ENCODE assay signal across 8 cellular contexts in genomic region chr1:15741183-15741850, GRCh38. TPM values are rescaled to one million over a fixed set of nuclear protein-coding genes. Genes with fewer than 3 reads are reported as not detected.
DNase-seq lines count a peak whose midpoint lies in the region; ATAC-seq lines count a peak whose summit lies in the region.

No MANE protein-coding gene starts in this region.

- no peak overlapping the region for H3K4me3 Mint-ChIP-seq in activated CD4-positive, alpha-beta memory T cell treated with anti-CD3 and anti-CD28 coated beads for 36 hours

- intact Hi-C loops in activated CD4-positive, alpha-beta memory T cell treated with anti-CD3 and anti-CD28 coated beads for 36 hours (cut with micrococcal nuclease): loop anchor here (1.0 kb wide), 1 partner anchor 146 kb away; no protein-coding TSS in a partner anchor

- no peaks in the 10 kb centered on the region for H3K27me3 Mint-ChIP-seq in activated CD4-positive, alpha-beta memory T cell treated with anti-CD3 and anti-CD28 coated beads for 36 hours

- H3K36me3 Mint-ChIP-seq in activated CD4-positive, alpha-beta memory T cell treated with anti-CD3 and anti-CD28 coated beads for 36 hours: no peaks in the 10 kb centered on the region

- DNase-seq in DMS79 treated with DMSO at 0.1 percent for 48 hours (lab: John Stamatoyannopoulos, UW): peak; percentile 86
- DNase-seq in NCI-H748 (lab: John Stamatoyannopoulos, UW; ENCODE audit: unreplicated experiment): peak; percentile 84
- peak; percentile 85 for DNase-seq in activated CD4-positive, alpha-beta memory T cell treated with anti-CD3 and anti-CD28 coated beads for 36 hours
- DNase-seq in effector CD8-positive, alpha-beta T cell (lab: John Stamatoyannopoulos, UW): peak; percentile 43
- DNase-seq in mesenteric fat pad (ENCODE audit: low spot score): peak; percentile 93
- DNase-seq in stimulated activated CD8-positive, alpha-beta memory T cell treated with anti-CD3 and anti-CD28 coated beads, Interleukin-15, amount 100 ng/mL, for 48 hours (ENCODE audit: low read depth in 2 of 2): peak; percentile 37 to 42

- no peak overlapping the region for H3K27ac Mint-ChIP-seq in activated CD4-positive, alpha-beta memory T cell treated with anti-CD3 and anti-CD28 coated beads for 36 hours

- CTCF ChIA-PET in activated CD4-positive, alpha-beta memory T cell treated with anti-CD3 and anti-CD28 coated beads for 36 hours (lab: Charles Lee): interaction anchor here (0.6 to 1.6 kb wide), 14 partner anchors 8 to 872 kb away, joined by 3 to 9 read pairs (median 3); partner anchors contain the start of genes AGMAT and NBPF1

- no peaks in the 10 kb centered on the region for H3K9me3 Mint-ChIP-seq in activated CD4-positive, alpha-beta memory T cell treated with anti-CD3 and anti-CD28 coated beads for 36 hours

- peak; percentile 65 for ATAC-seq in HG03175 (IDR thresholded peaks at IDR 0.05; ENCODE audit: unreplicated experiment)
- ATAC-seq in HG02763 (IDR thresholded peaks at IDR 0.05; ENCODE audit: unreplicated experiment): no peak

- peaks cover 5% of the 10 kb centered on the region for H3K4me1 Mint-ChIP-seq in activated CD4-positive, alpha-beta memory T cell treated with anti-CD3 and anti-CD28 coated beads for 36 hours (ENCODE audit: low read depth)

- POLR2A ChIA-PET in activated CD4-positive, alpha-beta memory T cell treated with anti-CD3 and anti-CD28 coated beads for 36 hours (lab: Charles Lee): no interaction called here

RNA-seq across cellular contexts. Expression of gene TMEM82, which starts 1.0 kb away (rescaled TPM):
- not detected for total RNA-seq in activated CD4-positive, alpha-beta memory T cell treated with anti-CD3 and anti-CD28 coated beads for 36 hours
- total RNA-seq in mesenteric fat pad: not detected

RNA-seq across cellular contexts. Expression of gene SLC25A34, which starts 5.3 kb away (rescaled TPM):
- total RNA-seq in activated CD4-positive, alpha-beta memory T cell treated with anti-CD3 and anti-CD28 coated beads for 36 hours: 1 to 10 TPM in 1 of 2 experiments, under 1 TPM in 1; 0.92 to 1.5 TPM
- 2.2 TPM for total RNA-seq in mesenteric fat pad

RNA-seq across cellular contexts. Expression of gene FBLIM1, which starts 17.3 kb away (rescaled TPM):
- under 1 TPM in 1 of 2 experiments, not detected in 1; 0.05 TPM for total RNA-seq in activated CD4-positive, alpha-beta memory T cell treated with anti-CD3 and anti-CD28 coated beads for 36 hours
- 34.5 TPM for total RNA-seq in mesenteric fat pad

RNA-seq across cellular contexts. Expression of gene PLEKHM2, which starts 57.2 kb away (rescaled TPM):
- total RNA-seq in activated CD4-positive, alpha-beta memory T cell treated with anti-CD3 and anti-CD28 coated beads for 36 hours: 10 to 100 TPM; 46.5 to 48.1 TPM
- total RNA-seq in mesenteric fat pad: 94.6 TPM

Comparison
In these comparisons a context has a peak if more than half of its experiments do, and no peak if none do; other contexts are left out.
1. DNase-seq: peak in every context shown above with its lines; median percentile 93 in mesenteric fat pad; 86 in DMS79 treated with DMSO at 0.1 percent for 48 hours; 85 in activated CD4-positive, alpha-beta memory T cell treated with anti-CD3 and anti-CD28 coated beads for 36 hours; 84 in NCI-H748; 43 in effector CD8-positive, alpha-beta T cell; 40 in stimulated activated CD8-positive, alpha-beta memory T cell treated with anti-CD3 and anti-CD28 coated beads, Interleukin-15, amount 100 ng/mL, for 48 hours.
2. RNA of gene FBLIM1, which starts 17.3 kb away (total RNA-seq): 34.5 TPM in mesenteric fat pad (single experiment); 0.05 TPM in activated CD4-positive, alpha-beta memory T cell treated with anti-CD3 and anti-CD28 coated beads for 36 hours; every median in the first group is over 10 times any median in the second.